8 cellular contexts compared by ENCODE assay signal in the genomic region with DNA sequence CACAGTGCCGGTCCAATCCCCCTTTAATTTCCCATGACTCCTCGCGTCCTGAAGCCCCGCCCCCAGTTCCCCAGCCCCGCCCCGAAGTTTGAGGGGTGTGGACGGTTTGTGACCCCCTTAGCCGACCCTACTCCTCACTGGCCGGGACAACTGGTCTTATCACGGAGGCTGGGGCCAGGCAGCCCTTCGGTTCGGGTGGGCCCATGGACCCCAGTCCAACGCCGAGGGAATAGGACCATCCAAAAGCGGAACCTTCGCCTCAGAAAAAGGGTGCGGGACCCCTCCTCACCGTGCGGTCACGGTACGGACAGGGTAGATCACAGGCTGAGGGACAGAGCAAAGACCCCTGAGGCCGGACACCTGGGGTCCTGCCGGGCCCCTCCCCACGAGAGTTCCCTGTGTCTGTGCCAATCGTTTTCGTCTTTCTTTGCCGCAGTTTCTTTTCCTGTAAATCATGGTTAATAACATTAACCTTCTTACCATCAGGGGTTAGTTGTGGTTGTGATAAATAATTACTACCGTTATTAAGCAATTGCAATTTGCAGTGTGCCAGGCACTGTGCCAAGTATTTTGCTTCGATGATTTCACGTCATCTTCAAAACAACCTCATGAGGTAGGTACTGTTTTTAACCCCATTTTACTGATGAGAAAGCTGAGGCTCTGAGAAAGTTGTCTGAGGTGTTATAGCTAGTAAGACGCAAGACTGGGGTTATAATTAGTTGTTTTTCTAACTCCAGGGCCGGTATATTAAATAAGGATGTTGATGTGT. TPM values are rescaled to one million over a fixed set of nuclear protein-coding genes. Genes with fewer than 3 reads are reported as not detected.
DNase-seq lines count a peak whose midpoint lies in the region; ATAC-seq and TF ChIP-seq lines count a peak whose summit lies in the region.

No MANE protein-coding gene starts in this region.

- peaks cover 9% of the 10 kb centered on the region for H3K36me3 ChIP-seq in rectal smooth muscle tissue (ENCODE audit: control insufficient read depth, insufficient read depth, low read length)

- H3K27me3 ChIP-seq in rectal smooth muscle tissue (ENCODE audit: control insufficient read depth, insufficient read depth, low read length) = no peaks in the 10 kb centered on the region

- DNase-seq in EL (peak; percentile 37), germinal center (ENCODE audit: low spot score) (peak; percentile 83), SK-N-DZ (ENCODE audit: low spot score) (no peak), medulla oblongata (ENCODE audit: extremely low spot score) (no peak)
- DNase-seq in activated CD8-positive, alpha-beta T cell treated with anti-CD3 and anti-CD28 coated beads for 36 hours = peak; percentile 50

- POLR2A ChIA-PET in activated CD8-positive, alpha-beta T cell treated with anti-CD3 and anti-CD28 coated beads for 36 hours (lab: Charles Lee) = interaction anchor here (0.6 to 4.8 kb wide), 17 partner anchors 8 to 272 kb away, joined by 3 to 37 read pairs (median 5); a partner anchor contains a TSS

- peaks cover 28% of the 10 kb centered on the region for H3K36me3 Mint-ChIP-seq in activated CD8-positive, alpha-beta T cell treated with anti-CD3 and anti-CD28 coated beads for 36 hours (ENCODE audit: low read depth)

- peak overlapping the region; percentile 85 for H3K9ac ChIP-seq in rectal smooth muscle tissue (ENCODE audit: low read length)

- no peak for TF ChIP-seq CTCF in activated CD8-positive, alpha-beta T cell treated with anti-CD3 and anti-CD28 coated beads for 36 hours (IDR thresholded peaks at IDR 0.05)

- ATAC-seq in GM21360 (IDR thresholded peaks at IDR 0.05; ENCODE audit: unreplicated experiment) (peak; percentile 28), HG03521 (IDR thresholded peaks at IDR 0.05; ENCODE audit: unreplicated experiment) (peak; percentile 39)
- ATAC-seq in activated CD8-positive, alpha-beta T cell treated with anti-CD3 and anti-CD28 coated beads for 36 hours = peak; percentile 65

- no peaks in the 10 kb centered on the region for H3K9me3 Mint-ChIP-seq in activated CD8-positive, alpha-beta T cell treated with anti-CD3 and anti-CD28 coated beads for 36 hours

- H3K4me3 ChIP-seq in rectal smooth muscle tissue (ENCODE audit: low read length) = peak overlapping the region; percentile 89

- no peaks in the 10 kb centered on the region for H3K27me3 Mint-ChIP-seq in activated CD8-positive, alpha-beta T cell treated with anti-CD3 and anti-CD28 coated beads for 36 hours

- CTCF ChIA-PET in activated CD8-positive, alpha-beta T cell treated with anti-CD3 and anti-CD28 coated beads for 36 hours (lab: Charles Lee) = interaction anchor here (0.6 to 3.3 kb wide), 12 partner anchors 16 to 176 kb away, joined by 3 to 25 read pairs (median 10); a partner anchor contains a TSS

- peaks cover 31% of the 10 kb centered on the region for H3K4me1 Mint-ChIP-seq in activated CD8-positive, alpha-beta T cell treated with anti-CD3 and anti-CD28 coated beads for 36 hours (ENCODE audit: low read depth)

- H3K27ac Mint-ChIP-seq in activated CD8-positive, alpha-beta T cell treated with anti-CD3 and anti-CD28 coated beads for 36 hours = peak overlapping the region; percentile 99

- H3K4me1 ChIP-seq in rectal smooth muscle tissue (ENCODE audit: control insufficient read depth, insufficient read depth, low read length) = peaks cover 5% of the 10 kb centered on the region

- H3K4me3 Mint-ChIP-seq in activated CD8-positive, alpha-beta T cell treated with anti-CD3 and anti-CD28 coated beads for 36 hours = peak overlapping the region; percentile 100

- peak overlapping the region; percentile 99 for H3K27ac ChIP-seq in rectal smooth muscle tissue (ENCODE audit: low read depth, low read length)

- intact Hi-C loops in activated CD8-positive, alpha-beta T cell treated with anti-CD3 and anti-CD28 coated beads for 36 hours (cut with micrococcal nuclease) = no loop called here

RNA-seq across cellular contexts. Expression of a gene that starts 0.5 kb away (rescaled TPM):
- total RNA-seq in activated CD8-positive, alpha-beta T cell treated with anti-CD3 and anti-CD28 coated beads for 36 hours = 10 to 100 TPM; 17.5 TPM
- 29.7 and 31.6 TPM in 2 replicates for polyA plus RNA-seq in SK-N-DZ (2014; cell fraction: cytosol; rRNA removed)
- polyA plus RNA-seq in SK-N-DZ (2014; cell fraction: nucleus; rRNA removed) = 48.7 and 55.7 TPM in 2 replicates

RNA-seq across cellular contexts. Expression of a gene that starts 12.4 kb away (rescaled TPM):
- 10 to 100 TPM; 58.1 to 62.3 TPM for total RNA-seq in activated CD8-positive, alpha-beta T cell treated with anti-CD3 and anti-CD28 coated beads for 36 hours
- polyA plus RNA-seq in SK-N-DZ (2014; cell fraction: cytosol; rRNA removed) = 65.3 and 79.4 TPM in 2 replicates
- polyA plus RNA-seq in SK-N-DZ (2014; cell fraction: nucleus; rRNA removed) = 83.0 and 87.0 TPM in 2 replicates

RNA-seq across cellular contexts. Expression of a gene that starts 16.8 kb away (rescaled TPM):
- total RNA-seq in activated CD8-positive, alpha-beta T cell treated with anti-CD3 and anti-CD28 coated beads for 36 hours = under 1 TPM; 0.18 to 0.27 TPM
- 0.57 TPM in 1 of 2 replicates, not detected in the other for polyA plus RNA-seq in SK-N-DZ (2014; cell fraction: cytosol; rRNA removed)
- 0.16 and 0.39 TPM in 2 replicates for polyA plus RNA-seq in SK-N-DZ (2014; cell fraction: nucleus; rRNA removed)

RNA-seq across cellular contexts. Expression of a gene that starts 32.2 kb away (rescaled TPM):
- 100 to 1,000 TPM; 129 to 135 TPM for total RNA-seq in activated CD8-positive, alpha-beta T cell treated with anti-CD3 and anti-CD28 coated beads for 36 hours
- polyA plus RNA-seq in SK-N-DZ (2014; cell fraction: cytosol; rRNA removed) = 52.6 and 55.7 TPM in 2 replicates
- 53.9 and 65.9 TPM in 2 replicates for polyA plus RNA-seq in SK-N-DZ (2014; cell fraction: nucleus; rRNA removed)

RNA-seq across cellular contexts. Expression of a gene that starts 45.6 kb away (rescaled TPM):
- total RNA-seq in activated CD8-positive, alpha-beta T cell treated with anti-CD3 and anti-CD28 coated beads for 36 hours = 10 to 100 TPM; 16.8 to 17.9 TPM
- polyA plus RNA-seq in SK-N-DZ (2014; cell fraction: cytosol; rRNA removed) = 13.8 and 14.9 TPM in 2 replicates
- 11.7 and 14.3 TPM in 2 replicates for polyA plus RNA-seq in SK-N-DZ (2014; cell fraction: nucleus; rRNA removed)

Comparison
In these comparisons a context has a peak if more than half of its experiments do, and no peak if none do; other contexts are left out.
1. DNase-seq: peak in EL (single experiment), activated CD8-positive, alpha-beta T cell treated with anti-CD3 and anti-CD28 coated beads for 36 hours (single experiment) and germinal center (single experiment); none in SK-N-DZ (single experiment) and medulla oblongata (single experiment).
2. Peak in every context shown above with its lines, with median percentiles within 50 percentile points of each other: ATAC-seq.